In the genomic region with DNA sequence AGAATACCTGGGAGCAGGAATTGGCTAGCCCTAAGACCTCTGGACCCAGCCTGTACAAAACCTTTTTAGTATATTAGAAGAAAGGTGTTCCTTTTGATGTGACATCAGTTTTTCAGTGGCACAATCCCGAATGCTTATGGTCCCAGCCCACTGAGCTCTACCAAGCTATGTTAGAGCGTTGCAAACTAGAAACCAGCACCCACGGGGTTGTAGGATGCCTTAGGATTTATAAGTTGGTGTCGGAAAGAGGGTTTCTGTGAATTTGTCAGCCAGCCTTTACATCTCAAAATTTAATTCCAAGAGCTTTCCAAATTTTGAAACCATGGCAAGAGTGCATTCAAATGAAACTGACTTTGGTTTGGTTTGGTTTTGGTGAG, we compare ENCODE assay signal across 8 cellular contexts. TPM values are rescaled to one million over a fixed set of nuclear protein-coding genes. Genes with fewer than 3 reads are reported as not detected.
DNase-seq lines count a peak whose midpoint lies in the region; ATAC-seq and TF ChIP-seq lines count a peak whose summit lies in the region.

No MANE protein-coding gene starts in this region.

- H4K20me1 ChIP-seq in SK-N-SH (ENCODE audit: insufficient read depth) = peaks cover 23% of the 10 kb centered on the region

- CTCF ChIA-PET in SK-N-SH (lab: Yijun Ruan, JAX) = interaction anchor here (0.6 to 1.7 kb wide), 6 partner anchors 12 to 110 kb away, joined by 3 to 11 read pairs (median 3); a partner anchor contains a TSS

- H3F3A ChIP-seq in SK-N-SH (replicated peaks; ENCODE audit: insufficient read depth) = peaks cover 3% of the 10 kb centered on the region

- TF ChIP-seq EP300 in SK-N-SH (IDR thresholded peaks at IDR 0.05; ENCODE audit: borderline replicate concordance in 1 of 2, low read depth in 1 of 2, low read length in 1 of 2) = no peak

- H3K27me3 ChIP-seq in SK-N-SH (ENCODE audit: insufficient read depth) = no peaks in the 10 kb centered on the region

- no peaks in the 10 kb centered on the region for H3K9me2 ChIP-seq in SK-N-SH

- peaks cover 45% of the 10 kb centered on the region for H3K79me2 ChIP-seq in SK-N-SH (ENCODE audit: insufficient read depth)

- WGBS in SK-N-SH (ENCODE audit: low lambda C conversion rate) = 13% methylated on average over 4 of the region's 4 CpGs

- no peak for TF ChIP-seq CTCF in SK-N-SH (IDR thresholded peaks at IDR 0.05)

- H3K27ac ChIP-seq in SK-N-SH (ENCODE audit: low read depth in 2 of 2, low read length in 1 of 2) = no peak overlapping the region

- H3K4me3 ChIP-seq in SK-N-SH (ENCODE audit: low read depth in 2 of 2, low read length in 1 of 2) = peak overlapping the region; percentile 87 to 89
- H3K4me3 ChIP-seq in skeletal muscle cell (ENCODE audit: low read depth, low read length) = peak overlapping the region; percentile 92

- no peak for TF ChIP-seq RAD21 in SK-N-SH (IDR thresholded peaks at IDR 0.05; ENCODE audit: low read length)

- intact Hi-C loops in Right ventricle myocardium superior (cut with DNase I) = no loop called here

- peaks cover 16 to 22% of the 10 kb centered on the region in 2 experiments for H3K36me3 ChIP-seq in SK-N-SH (replicated peaks in 1 of 2; ENCODE audit: control insufficient read depth in 1 of 2, insufficient read depth in 2 of 2, low read length in 1 of 2)

- no peak overlapping the region for H3K9ac ChIP-seq in SK-N-SH

- no peaks in the 10 kb centered on the region for H3K9me3 ChIP-seq in SK-N-SH

- POLR2A ChIA-PET in SK-N-SH (lab: Yijun Ruan, JAX) = no interaction called here

- DNase-seq in SK-N-SH (no peak), Right ventricle myocardium superior (no peak), skeletal muscle cell (ENCODE audit: low read depth) (no peak), DMS153 treated with DMSO at 0.1 percent for 48 hours (lab: John Stamatoyannopoulos, UW; ENCODE audit: unreplicated experiment) (no peak), DMS153 (lab: John Stamatoyannopoulos, UW) (no peak)
- no peak for DNase-seq in stimulated activated CD4-positive, alpha-beta T cell treated with anti-CD3 and anti-CD28 coated beads, Interleukin-15, amount 100 ng/mL, for 24 hours

- peak; percentile 17 for ATAC-seq in GM18909 (IDR thresholded peaks at IDR 0.05; ENCODE audit: poor library complexity, unreplicated experiment)
- ATAC-seq in HG02870 (IDR thresholded peaks at IDR 0.05; ENCODE audit: unreplicated experiment) = peak; percentile 19
- peak; percentile 34 for ATAC-seq in Right ventricle myocardium superior (ENCODE audit: poor library complexity)

- H3K4me2 ChIP-seq in SK-N-SH = peak overlapping the region; percentile 79

- peak overlapping the region; percentile 93 for H2AFZ ChIP-seq in SK-N-SH (ENCODE audit: low read depth)

- peaks cover 9 to 11% of the 10 kb centered on the region in 2 experiments; a peak in 3 of 4 replicates for H3K4me1 ChIP-seq in SK-N-SH (ENCODE audit: control insufficient read depth in 1 of 2, insufficient read depth in 2 of 2, low read depth in 1 of 2, low read length in 1 of 2)

TF ChIP-seq in SK-N-SH, 30 proteins besides CTCF, POLR2A, EP300 and RAD21:
- no peak for TF ChIP-seq JUND (IDR thresholded peaks at IDR 0.05)
- TF ChIP-seq FOXJ3 (CRISPR knock-in tag; IDR thresholded peaks at IDR 0.05) = no peak

RNA-seq across cellular contexts. Expression of a gene that starts 0.5 kb away (rescaled TPM):
- 43.4 and 56.5 TPM in 2 replicates for polyA plus RNA-seq in SK-N-SH (2012; rRNA removed)
- 53.7 and 54.8 TPM in 2 replicates for polyA plus RNA-seq in SK-N-SH (2012; cell fraction: cytosol; rRNA removed)
- 41.3 and 49.7 TPM in 2 replicates for polyA plus RNA-seq in SK-N-SH (2012; cell fraction: nucleus; rRNA removed)
- 48.1 TPM for total RNA-seq in Right ventricle myocardium superior

RNA-seq across cellular contexts. Expression of a gene that starts 41.1 kb away (rescaled TPM):
- polyA plus RNA-seq in SK-N-SH (2012; rRNA removed) = not detected in 2 replicates
- not detected in 2 replicates for polyA plus RNA-seq in SK-N-SH (2012; cell fraction: cytosol; rRNA removed)
- polyA plus RNA-seq in SK-N-SH (2012; cell fraction: nucleus; rRNA removed) = not detected in 2 replicates
- not detected for total RNA-seq in Right ventricle myocardium superior
